2 cellular contexts compared by ENCODE assay signal in the genomic region with DNA sequence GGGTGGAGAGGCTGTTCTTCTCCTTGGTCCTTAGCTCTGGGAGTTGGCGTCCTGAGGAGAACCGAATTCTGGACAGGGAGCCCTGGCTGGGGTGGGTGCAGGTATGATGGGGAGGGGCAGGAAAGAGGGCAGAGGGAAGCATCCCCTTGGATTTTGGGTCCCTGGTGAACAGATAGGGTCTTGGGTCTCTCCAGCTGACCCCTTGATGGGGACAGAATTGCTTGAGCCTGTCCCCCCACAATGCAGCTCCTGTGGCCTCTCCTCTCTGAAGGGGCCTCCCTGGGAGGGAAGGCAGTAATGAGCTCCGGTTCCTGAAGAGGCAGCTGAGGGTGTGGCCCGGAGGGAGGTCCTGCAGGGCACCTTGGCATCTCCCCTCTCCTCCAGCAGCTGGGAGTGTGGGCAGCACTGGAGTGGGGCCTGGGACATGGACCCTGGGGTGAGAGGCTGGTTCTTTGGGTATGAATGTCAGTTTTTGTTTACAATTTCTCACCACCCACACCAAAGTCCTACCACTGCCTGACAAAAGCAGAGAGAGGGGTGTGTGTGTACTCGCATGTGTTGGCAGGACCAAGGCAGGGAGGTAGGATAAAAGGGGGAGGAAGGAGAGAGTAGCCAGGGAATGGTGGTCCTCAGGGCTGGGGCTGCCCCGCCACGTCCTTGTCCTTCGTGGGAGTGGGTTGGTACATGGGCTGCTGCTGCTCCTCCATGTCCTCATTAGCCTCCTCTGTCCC.
A peak's percentile ranks its signal among the peaks of the same experiment; 100 is the strongest.
TF ChIP-seq lines count a peak whose summit lies in the region.

No MANE protein-coding gene starts in this region.

TF ChIP-seq in HEK293, 187 proteins besides CTCF, POLR2A, EP300 and RAD21:
- peak; percentile 82 for TF ChIP-seq ZFHX2 (tag by site-specific recombination; conservative IDR thresholded peaks at IDR 0.05)
- TF ChIP-seq, protein P1, sequence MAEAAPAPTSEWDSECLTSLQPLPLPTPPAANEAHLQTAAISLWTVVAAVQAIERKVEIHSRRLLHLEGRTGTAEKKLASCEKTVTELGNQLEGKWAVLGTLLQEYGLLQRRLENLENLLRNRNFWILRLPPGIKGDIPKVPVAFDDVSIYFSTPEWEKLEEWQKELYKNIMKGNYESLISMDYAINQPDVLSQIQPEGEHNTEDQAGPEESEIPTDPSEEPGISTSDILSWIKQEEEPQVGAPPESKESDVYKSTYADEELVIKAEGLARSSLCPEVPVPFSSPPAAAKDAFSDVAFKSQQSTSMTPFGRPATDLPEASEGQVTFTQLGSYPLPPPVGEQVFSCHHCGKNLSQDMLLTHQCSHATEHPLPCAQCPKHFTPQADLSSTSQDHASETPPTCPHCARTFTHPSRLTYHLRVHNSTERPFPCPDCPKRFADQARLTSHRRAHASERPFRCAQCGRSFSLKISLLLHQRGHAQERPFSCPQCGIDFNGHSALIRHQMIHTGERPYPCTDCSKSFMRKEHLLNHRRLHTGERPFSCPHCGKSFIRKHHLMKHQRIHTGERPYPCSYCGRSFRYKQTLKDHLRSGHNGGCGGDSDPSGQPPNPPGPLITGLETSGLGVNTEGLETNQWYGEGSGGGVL (tag by site-specific recombination; IDR thresholded peaks at IDR 0.05): no peak
- peak; percentile 66 for TF ChIP-seq EGR2 (tag by site-specific recombination; IDR thresholded peaks at IDR 0.05; ENCODE audit: low read depth)
- peak; percentile 82 for TF ChIP-seq GLIS1 (tag by site-specific recombination; IDR thresholded peaks at IDR 0.05)

TF ChIP-seq in K562, 482 proteins besides CTCF, POLR2A, EP300 and RAD21:
- TF ChIP-seq RAD51 (IDR thresholded peaks at IDR 0.05; ENCODE audit: borderline replicate concordance, low read depth) (no peak), PHF20 (IDR thresholded peaks at IDR 0.05; ENCODE audit: partially characterized antibody) (no peak)
